11 cellular contexts compared by ENCODE assay signal in genomic region chr3:172513488-172513887, GRCh38. TPM values are rescaled to one million over a fixed set of nuclear protein-coding genes. Genes with fewer than 3 reads are reported as not detected.
DNase-seq lines count a peak whose midpoint lies in the region; ATAC-seq and TF ChIP-seq lines count a peak whose summit lies in the region.
"Had no signal": no experiment of that assay in that cellular context is flagged by ENCODE, and none has a peak within 500 bp of the region (broad histone marks: within the 10 kb centered on the region; RNA-seq: fewer than 3 reads in every experiment).

No MANE protein-coding gene starts in this region.

- H3K4me3 Mint-ChIP-seq in stimulated activated naive CD8-positive, alpha-beta T cell treated with anti-CD3 and anti-CD28 coated beads, Interleukin-15, Interleukin-2, amounts not matched to agents 100 ng/mL and 50 ng/mL, for 24 hours: peak overlapping the region; percentile 72
- H3K4me3 Mint-ChIP-seq in activated T-helper 1 cell treated with anti-CD3 and anti-CD28 coated beads, Interleukin-12 subunit alpha, Interleukin-12 subunit beta, Interleukin-2, Interleukin-4 antibody, amounts not matched to agents 30 ng/mL and 10 ng/mL and 1 ng/mL, durations not matched to agents 14 hours and 24 hours and 36 hours: peak overlapping the region; percentile 86

- H3K4me3 ChIP-seq in lung (no peak overlapping the region), left lung (no peak overlapping the region)
- H3K4me3 ChIP-seq: pancreas had no signal

- peaks cover 91% of the 10 kb centered on the region for H3K36me3 Mint-ChIP-seq in stimulated activated naive CD8-positive, alpha-beta T cell treated with anti-CD3 and anti-CD28 coated beads, Interleukin-15, Interleukin-2, amounts not matched to agents 100 ng/mL and 50 ng/mL, for 24 hours (ENCODE audit: low read depth)
- peaks cover 91% of the 10 kb centered on the region for H3K36me3 Mint-ChIP-seq in activated T-helper 1 cell treated with anti-CD3 and anti-CD28 coated beads, Interleukin-12 subunit alpha, Interleukin-12 subunit beta, Interleukin-2, Interleukin-4 antibody, amounts not matched to agents 30 ng/mL and 10 ng/mL and 1 ng/mL, durations not matched to agents 14 hours and 24 hours and 36 hours (ENCODE audit: low read depth)

- H3K36me3 ChIP-seq in lung (ENCODE audit: control insufficient read depth in 2 of 2, insufficient read depth in 2 of 2, low read length in 2 of 2): peaks cover 0 to 14% of the 10 kb centered on the region in 2 donors
- peaks cover 0 to 48% of the 10 kb centered on the region in 2 donors for H3K36me3 ChIP-seq in left lung

- TF ChIP-seq CTCF in lung (IDR thresholded peaks at IDR 0.05; ENCODE audit: control extremely low read depth, extremely low read depth) (no peak), left lung (IDR thresholded peaks at IDR 0.05) (no peak)

- H3K27ac ChIP-seq in lung (ENCODE audit: low read depth in 1 of 2, low read length in 1 of 2) (peak overlapping the region; percentile 46 to 75), left lung (peak overlapping the region in 1 of 2 donors; percentile 95)
- H3K27ac ChIP-seq: pancreas had no signal

- no peak for DNase-seq in stimulated activated naive CD8-positive, alpha-beta T cell treated with anti-CD3 and anti-CD28 coated beads, Interleukin-15, Interleukin-2, amounts not matched to agents 100 U/mL and 50 U/mL, for 24 hours
- no peak for DNase-seq in activated T-helper 1 cell treated with anti-CD3 and anti-CD28 coated beads, Interleukin-12 subunit alpha, Interleukin-12 subunit beta, Interleukin-2, Interleukin-4 antibody, amounts not matched to agents 30 ng/mL and 10 ng/mL and 1 ng/mL, durations not matched to agents 14 hours and 24 hours and 36 hours (ENCODE audit: low spot score)
- DNase-seq in lung (ENCODE audit: low spot score) (no peak), hippocampal formation (lab: John Stamatoyannopoulos, UW) (no peak), left lung (no peak)
- DNase-seq: activated effector memory CD4-positive, alpha-beta T cell treated with Interleukin-2 at 50 U/mL for 16 hours; NCI-H82; pancreas had no signal

- peaks cover 0 to 2% of the 10 kb centered on the region in 2 donors for H3K9me3 ChIP-seq in lung (ENCODE audit: control insufficient read depth in 2 of 2, insufficient read depth in 1 of 2, low read length in 1 of 2)
- H3K9me3 ChIP-seq in left lung: no peaks in the 10 kb centered on the region
- H3K9me3 ChIP-seq: pancreas had no signal

- intact Hi-C loops in activated T-helper 1 cell treated with anti-CD3 and anti-CD28 coated beads, Interleukin-12 subunit alpha, Interleukin-12 subunit beta, Interleukin-2, Interleukin-4 antibody, amounts not matched to agents 30 ng/mL and 10 ng/mL and 1 ng/mL, durations not matched to agents 14 hours and 24 hours and 36 hours (cut with micrococcal nuclease): loop anchor here (10.0 kb wide), 3 partner anchors 479 to 1259 kb away; partner anchors contain the start of genes FNDC3B and TNIK
- intact Hi-C loops in left lung (cut with DNase I): no loop called here

- H3K27ac Mint-ChIP-seq in stimulated activated naive CD8-positive, alpha-beta T cell treated with anti-CD3 and anti-CD28 coated beads, Interleukin-15, Interleukin-2, amounts not matched to agents 100 ng/mL and 50 ng/mL, for 24 hours: peak overlapping the region; percentile 87
- peak overlapping the region; percentile 97 for H3K27ac Mint-ChIP-seq in activated T-helper 1 cell treated with anti-CD3 and anti-CD28 coated beads, Interleukin-12 subunit alpha, Interleukin-12 subunit beta, Interleukin-2, Interleukin-4 antibody, amounts not matched to agents 30 ng/mL and 10 ng/mL and 1 ng/mL, durations not matched to agents 14 hours and 24 hours and 36 hours

- H3K4me1 Mint-ChIP-seq in stimulated activated naive CD8-positive, alpha-beta T cell treated with anti-CD3 and anti-CD28 coated beads, Interleukin-15, Interleukin-2, amounts not matched to agents 100 ng/mL and 50 ng/mL, for 24 hours (ENCODE audit: low read depth): peaks cover 90% of the 10 kb centered on the region
- peaks cover 98% of the 10 kb centered on the region for H3K4me1 Mint-ChIP-seq in activated T-helper 1 cell treated with anti-CD3 and anti-CD28 coated beads, Interleukin-12 subunit alpha, Interleukin-12 subunit beta, Interleukin-2, Interleukin-4 antibody, amounts not matched to agents 30 ng/mL and 10 ng/mL and 1 ng/mL, durations not matched to agents 14 hours and 24 hours and 36 hours (ENCODE audit: low read depth)

- no peak for ATAC-seq in stimulated activated naive CD8-positive, alpha-beta T cell treated with anti-CD3 and anti-CD28 coated beads, Interleukin-15, Interleukin-2, amounts not matched to agents 100 U/mL and 50 U/mL, for 24 hours
- no peak for ATAC-seq in lung (ENCODE audit: insufficient read depth, low FRiP score)
- no peak for ATAC-seq in HG03432 (IDR thresholded peaks at IDR 0.05; ENCODE audit: unreplicated experiment)
- ATAC-seq in GM18502 (IDR thresholded peaks at IDR 0.05; ENCODE audit: poor library complexity, unreplicated experiment): no peak
- ATAC-seq in left lung: no peak
- ATAC-seq: pancreas had no signal

- 43 to 54% methylated on average over 2 of the region's 2 CpGs for WGBS in lung, 2 donors

- no peaks in the 10 kb centered on the region for H3K9me3 Mint-ChIP-seq in stimulated activated naive CD8-positive, alpha-beta T cell treated with anti-CD3 and anti-CD28 coated beads, Interleukin-15, Interleukin-2, amounts not matched to agents 100 ng/mL and 50 ng/mL, for 24 hours
- no peaks in the 10 kb centered on the region for H3K9me3 Mint-ChIP-seq in activated T-helper 1 cell treated with anti-CD3 and anti-CD28 coated beads, Interleukin-12 subunit alpha, Interleukin-12 subunit beta, Interleukin-2, Interleukin-4 antibody, amounts not matched to agents 30 ng/mL and 10 ng/mL and 1 ng/mL, durations not matched to agents 14 hours and 24 hours and 36 hours

- no peaks in the 10 kb centered on the region for H3K27me3 ChIP-seq in lung (ENCODE audit: control insufficient read depth, insufficient read depth)
- no peaks in the 10 kb centered on the region for H3K27me3 ChIP-seq in left lung
- H3K27me3 ChIP-seq: pancreas had no signal

- H3K4me1 ChIP-seq in lung (ENCODE audit: control insufficient read depth in 2 of 2, insufficient read depth in 2 of 2, low read length in 2 of 2) (peaks cover 0 to 15% of the 10 kb centered on the region in 2 donors), left lung (peaks cover 28 to 79% of the 10 kb centered on the region in 2 donors)

- no peaks in the 10 kb centered on the region for H3K27me3 Mint-ChIP-seq in stimulated activated naive CD8-positive, alpha-beta T cell treated with anti-CD3 and anti-CD28 coated beads, Interleukin-15, Interleukin-2, amounts not matched to agents 100 ng/mL and 50 ng/mL, for 24 hours
- no peaks in the 10 kb centered on the region for H3K27me3 Mint-ChIP-seq in activated T-helper 1 cell treated with anti-CD3 and anti-CD28 coated beads, Interleukin-12 subunit alpha, Interleukin-12 subunit beta, Interleukin-2, Interleukin-4 antibody, amounts not matched to agents 30 ng/mL and 10 ng/mL and 1 ng/mL, durations not matched to agents 14 hours and 24 hours and 36 hours (ENCODE audit: insufficient read depth)

RNA-seq across cellular contexts. Expression of gene TNFSF10, which starts 9.7 kb away (rescaled TPM):
- 119 and 123 TPM in 2 replicates for total RNA-seq in activated T-helper 1 cell treated with anti-CD3 and anti-CD28 coated beads, Interleukin-12 subunit alpha, Interleukin-12 subunit beta, Interleukin-2, Interleukin-4 antibody, amounts not matched to agents 30 ng/mL and 10 ng/mL and 1 ng/mL, durations not matched to agents 14 hours and 24 hours and 36 hours
- total RNA-seq in lung: 100 to 1,000 TPM in 1 of 2 donors, 10 to 100 TPM in 1; 41.5 to 107 TPM
- polyA plus RNA-seq in lung: 10 to 100 TPM; 22.9 to 78.6 TPM
- 10 to 100 TPM; 52.2 to 95.2 TPM for total RNA-seq in left lung
